8 cellular contexts compared by ENCODE assay signal in the genomic region with DNA sequence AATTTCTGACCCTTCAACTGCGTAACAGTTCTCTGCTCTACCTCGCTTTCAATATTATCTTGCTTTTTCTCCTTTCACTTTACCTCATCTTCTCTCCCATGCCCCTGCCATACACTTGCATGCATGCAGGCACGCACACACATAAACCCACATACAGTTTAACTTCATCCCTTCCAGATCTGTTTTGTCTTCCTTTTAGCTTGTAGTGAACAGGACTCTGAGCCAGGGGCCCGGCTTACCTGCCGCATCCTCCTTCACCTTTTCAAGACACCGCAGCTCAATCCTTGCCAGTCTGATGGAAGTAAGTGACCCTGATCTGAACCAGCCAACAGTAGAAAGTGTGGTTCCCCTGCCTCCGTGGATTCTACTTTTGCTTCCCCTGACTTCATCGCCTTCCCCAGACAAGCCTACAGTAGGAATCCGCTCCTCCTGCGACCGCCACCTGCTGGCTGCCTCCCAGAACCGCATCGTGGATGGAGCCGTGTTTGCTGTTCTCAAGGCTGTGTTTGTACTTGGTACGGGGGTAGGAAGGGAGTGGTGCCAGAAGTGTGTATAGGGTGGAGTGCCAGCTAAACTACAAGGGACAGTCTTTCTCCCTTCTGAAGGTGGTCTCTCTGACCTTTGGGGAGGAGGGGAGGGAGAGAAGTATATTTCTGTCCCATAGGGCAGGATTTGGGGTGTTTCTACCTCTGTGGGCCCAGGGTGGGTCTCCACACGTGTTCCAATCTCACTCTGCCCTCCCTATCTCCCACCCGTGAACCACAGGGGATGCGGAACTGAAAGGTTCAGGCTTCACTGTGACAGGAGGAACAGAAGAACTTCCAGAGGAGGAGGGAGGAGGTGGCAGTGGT. TPM values are rescaled to one million over a fixed set of nuclear protein-coding genes. Genes with fewer than 3 reads are reported as not detected.
DNase-seq lines count a peak whose midpoint lies in the region; ATAC-seq and TF ChIP-seq lines count a peak whose summit lies in the region.

No MANE protein-coding gene starts in this region.

- TF ChIP-seq RAD21 in liver (IDR thresholded peaks at IDR 0.05): peak; percentile 78 to 91

- H3K4me3 ChIP-seq in liver (ENCODE audit: low read depth in 1 of 3, low read length in 3 of 3): no peak overlapping the region

- peak; percentile 60 for TF ChIP-seq CTCF in CD4-positive, alpha-beta T cell (IDR thresholded peaks at IDR 0.05)
- TF ChIP-seq CTCF in GM20000 (IDR thresholded peaks at IDR 0.05; ENCODE audit: extremely low read depth, missing control alignments) (peak; percentile 58), liver (IDR thresholded peaks at IDR 0.05; ENCODE audit: low read depth, low read length, missing input control) (peak; percentile 69)

- H3K36me3 ChIP-seq in liver (ENCODE audit: control insufficient read depth in 4 of 4, insufficient read depth in 3 of 4, low read depth in 1 of 4, low read length in 3 of 4): peaks cover 5 to 73% (median 29%) of the 10 kb centered on the region in 4 donors

- no peak overlapping the region for H3K9ac ChIP-seq in liver (ENCODE audit: low read depth in 1 of 2, low read length in 2 of 2)

- no peaks in the 10 kb centered on the region for H3K27me3 ChIP-seq in CD4-positive, alpha-beta T cell (ENCODE audit: control insufficient read depth, insufficient read depth, low read length)
- no peaks in the 10 kb centered on the region for H3K27me3 ChIP-seq in liver (ENCODE audit: control insufficient read depth in 4 of 4, insufficient read depth in 4 of 4, low read length in 3 of 4)

- WGBS in liver: 37% methylated on average over 18 of the region's 18 CpGs

- CTCF ChIA-PET in CD4-positive, alpha-beta T cell (lab: Charles Lee): interaction anchor here (0.9 to 5.1 kb wide), 6 partner anchors 11 to 159 kb away, joined by 3 to 40 read pairs (median 7); partner anchors contain the start of genes FOXO4, IL2RG and MED12

- POLR2A ChIA-PET in CD4-positive, alpha-beta T cell (lab: Charles Lee): interaction anchor here (1.0 to 3.0 kb wide), 7 partner anchors 10 to 33 kb away, joined by 3 to 29 read pairs (median 8); partner anchors contain the start of genes FOXO4, IL2RG and MED12

- H3K4me1 Mint-ChIP-seq in CD4-positive, alpha-beta T cell (ENCODE audit: low read depth): peaks cover 18% of the 10 kb centered on the region
- H3K4me1 Mint-ChIP-seq in activated CD4-positive, alpha-beta T cell treated with anti-CD3 and anti-CD28 coated beads, Interleukin-2, amount 10 ng/mL, durations not matched to agents 24 days and 14 days: peaks cover 16% of the 10 kb centered on the region
- H3K4me1 Mint-ChIP-seq in central memory CD8-positive, alpha-beta T cell: peaks cover 19% of the 10 kb centered on the region

- no peaks in the 10 kb centered on the region for H3K27me3 Mint-ChIP-seq in CD4-positive, alpha-beta T cell
- no peaks in the 10 kb centered on the region for H3K27me3 Mint-ChIP-seq in activated CD4-positive, alpha-beta T cell treated with anti-CD3 and anti-CD28 coated beads, Interleukin-2, amount 10 ng/mL, durations not matched to agents 24 days and 14 days
- no peaks in the 10 kb centered on the region for H3K27me3 Mint-ChIP-seq in central memory CD8-positive, alpha-beta T cell

- peak; percentile 59 to 80 (median 72) for DNase-seq in CD4-positive, alpha-beta T cell
- DNase-seq in GM20000 (ENCODE audit: low spot score): peak; percentile 63
- peak; percentile 7 for DNase-seq in NCI-H2107 (lab: John Stamatoyannopoulos, UW)
- DNase-seq in activated CD4-positive, alpha-beta T cell treated with anti-CD3 and anti-CD28 coated beads, Interleukin-2, amount 10 ng/mL, durations not matched to agents 24 days and 14 days: peak; percentile 92
- peak; percentile 61 to 72 for DNase-seq in central memory CD8-positive, alpha-beta T cell (ENCODE audit: low spot score in 2 of 2)
- DNase-seq in stimulated activated CD8-positive, alpha-beta memory T cell treated with anti-CD3 and anti-CD28 coated beads, Interleukin-12 subunit alpha, Interleukin-12 subunit beta, amount 100 ng/mL, for 1 hour (ENCODE audit: low read depth): peak; percentile 57
- DNase-seq in cortex of kidney (lab: John Stamatoyannopoulos, UW): no peak

- no peak overlapping the region for H3K4me3 Mint-ChIP-seq in CD4-positive, alpha-beta T cell
- peak overlapping the region; percentile 59 for H3K4me3 Mint-ChIP-seq in activated CD4-positive, alpha-beta T cell treated with anti-CD3 and anti-CD28 coated beads, Interleukin-2, amount 10 ng/mL, durations not matched to agents 24 days and 14 days
- no peak overlapping the region for H3K4me3 Mint-ChIP-seq in central memory CD8-positive, alpha-beta T cell

- H3K27ac ChIP-seq in CD4-positive, alpha-beta T cell (ENCODE audit: low read depth, low read length): no peak overlapping the region
- no peak overlapping the region for H3K27ac ChIP-seq in liver (ENCODE audit: low read depth in 1 of 2, low read length in 2 of 2)

- H3K9me3 Mint-ChIP-seq in CD4-positive, alpha-beta T cell: no peaks in the 10 kb centered on the region
- H3K9me3 Mint-ChIP-seq in activated CD4-positive, alpha-beta T cell treated with anti-CD3 and anti-CD28 coated beads, Interleukin-2, amount 10 ng/mL, durations not matched to agents 24 days and 14 days: no peaks in the 10 kb centered on the region
- no peaks in the 10 kb centered on the region for H3K9me3 Mint-ChIP-seq in central memory CD8-positive, alpha-beta T cell

- peak overlapping the region; percentile 38 for H3K27ac Mint-ChIP-seq in CD4-positive, alpha-beta T cell
- H3K27ac Mint-ChIP-seq in activated CD4-positive, alpha-beta T cell treated with anti-CD3 and anti-CD28 coated beads, Interleukin-2, amount 10 ng/mL, durations not matched to agents 24 days and 14 days: peak overlapping the region; percentile 80
- peak overlapping the region; percentile 86 for H3K27ac Mint-ChIP-seq in central memory CD8-positive, alpha-beta T cell (ENCODE audit: low read depth)

- no peaks in the 10 kb centered on the region for H3K9me3 ChIP-seq in CD4-positive, alpha-beta T cell (ENCODE audit: control insufficient read depth, low read length)
- H3K9me3 ChIP-seq in liver (ENCODE audit: control insufficient read depth in 4 of 4, low read length in 3 of 4): no peaks in the 10 kb centered on the region

- ATAC-seq in CD4-positive, alpha-beta T cell (ENCODE audit: poor library complexity): peak; percentile 96
- ATAC-seq in central memory CD8-positive, alpha-beta T cell (replicated peaks; ENCODE audit: extremely low read depth, poor library complexity, severe bottlenecking): peak; percentile 94

- peaks cover 0 to 7% (median 0%) of the 10 kb centered on the region in 4 donors for H3K4me1 ChIP-seq in liver (ENCODE audit: control insufficient read depth in 4 of 4, insufficient read depth in 4 of 4, low read length in 3 of 4)

- intact Hi-C loops in CD4-positive, alpha-beta T cell (cut with DNase I, micrococcal nuclease): loop anchor here (1.0 to 2.0 kb wide), 2 partner anchors 31 to 158 kb away; no protein-coding TSS in a partner anchor
- intact Hi-C loops in activated CD4-positive, alpha-beta T cell treated with anti-CD3 and anti-CD28 coated beads, Interleukin-2, amount 10 ng/mL, durations not matched to agents 24 days and 14 days (cut with micrococcal nuclease): loop anchor here (1.0 kb wide), 2 partner anchors 31 to 61 kb away; partner anchors contain the start of gene SNX12

- H3K36me3 Mint-ChIP-seq in CD4-positive, alpha-beta T cell (ENCODE audit: low read depth): peaks cover 89% of the 10 kb centered on the region
- peaks cover 55% of the 10 kb centered on the region for H3K36me3 Mint-ChIP-seq in activated CD4-positive, alpha-beta T cell treated with anti-CD3 and anti-CD28 coated beads, Interleukin-2, amount 10 ng/mL, durations not matched to agents 24 days and 14 days (ENCODE audit: low read depth)
- peaks cover 43% of the 10 kb centered on the region for H3K36me3 Mint-ChIP-seq in central memory CD8-positive, alpha-beta T cell (ENCODE audit: insufficient read depth)

TF ChIP-seq in liver, 16 proteins besides CTCF, POLR2A, EP300 and RAD21 (continues in another document):
- TF ChIP-seq HNF4G (IDR thresholded peaks at IDR 0.05) (no peak), GABPA (IDR thresholded peaks at IDR 0.05 in 1 of 2, conservative IDR thresholded peaks at IDR 0.05 in 1 of 2) (no peak), JUND (IDR thresholded peaks at IDR 0.05) (no peak)

RNA-seq across cellular contexts. Expression of gene MED12, which starts 10.7 kb away (rescaled TPM):
- total RNA-seq in CD4-positive, alpha-beta T cell: 10 to 100 TPM; 44.5 to 55.3 TPM
- total RNA-seq in activated CD4-positive, alpha-beta T cell treated with anti-CD3 and anti-CD28 coated beads, Interleukin-2, amount 10 ng/mL, durations not matched to agents 24 days and 14 days: 61.0 and 65.9 TPM in 2 replicates
- total RNA-seq in liver: 10 to 100 TPM; 13.1 to 25.6 TPM
- polyA plus RNA-seq in liver: 1 to 10 TPM; 3.2 to 5.4 TPM

RNA-seq across cellular contexts. Expression of gene NLGN3, which starts 15.5 kb away (rescaled TPM):
- 1 to 10 TPM; 3.4 to 4.3 TPM for total RNA-seq in CD4-positive, alpha-beta T cell
- total RNA-seq in activated CD4-positive, alpha-beta T cell treated with anti-CD3 and anti-CD28 coated beads, Interleukin-2, amount 10 ng/mL, durations not matched to agents 24 days and 14 days: 1.0 and 1.1 TPM in 2 replicates
- under 1 TPM; 0.17 to 0.23 TPM for total RNA-seq in liver
- under 1 TPM; 0.11 to 0.13 TPM for polyA plus RNA-seq in liver

RNA-seq across cellular contexts. Expression of gene IL2RG, which starts 17.8 kb away (rescaled TPM):
- total RNA-seq in CD4-positive, alpha-beta T cell: 100 to 1,000 TPM; 213 to 225 TPM
- 337 and 348 TPM in 2 replicates for total RNA-seq in activated CD4-positive, alpha-beta T cell treated with anti-CD3 and anti-CD28 coated beads, Interleukin-2, amount 10 ng/mL, durations not matched to agents 24 days and 14 days
- 1 to 10 TPM; 2.2 to 3.0 TPM for total RNA-seq in liver
- polyA plus RNA-seq in liver: 1 to 10 TPM; 3.6 to 4.0 TPM

RNA-seq across cellular contexts. Expression of gene CXorf65, which starts 22.6 kb away (rescaled TPM):
- total RNA-seq in CD4-positive, alpha-beta T cell: 10 to 100 TPM; 71.9 to 82.3 TPM
- total RNA-seq in activated CD4-positive, alpha-beta T cell treated with anti-CD3 and anti-CD28 coated beads, Interleukin-2, amount 10 ng/mL, durations not matched to agents 24 days and 14 days: 17.9 and 24.9 TPM in 2 replicates
- not detected for total RNA-seq in liver
- not detected for polyA plus RNA-seq in liver

RNA-seq across cellular contexts. Expression of gene FOXO4, which starts 33.5 kb away (rescaled TPM):
- 10 to 100 TPM; 20.9 to 23.8 TPM for total RNA-seq in CD4-positive, alpha-beta T cell
- total RNA-seq in activated CD4-positive, alpha-beta T cell treated with anti-CD3 and anti-CD28 coated beads, Interleukin-2, amount 10 ng/mL, durations not matched to agents 24 days and 14 days: 9.4 and 9.8 TPM in 2 replicates
- total RNA-seq in liver: 10 to 100 TPM in 1 of 2 donors, 1 to 10 TPM in 1; 3.7 to 38.2 TPM
- 1 to 10 TPM in 1 of 2 donors, under 1 TPM in 1; 0.50 to 4.2 TPM for polyA plus RNA-seq in liver

Comparison
In these comparisons a context has a peak if more than half of its experiments do, and no peak if none do; other contexts are left out.
1. RNA of gene IL2RG, which starts 17.8 kb away (total RNA-seq): 337 to 348 TPM in activated CD4-positive, alpha-beta T cell treated with anti-CD3 and anti-CD28 coated beads, Interleukin-2, amount 10 ng/mL, durations not matched to agents 24 days and 14 days and 213 to 225 TPM in CD4-positive, alpha-beta T cell; 2.2 to 3.0 TPM in liver; every median in the first group is over 10 times any median in the second.
2. Peak in every context shown above with its lines, with median percentiles within 50 percentile points of each other: H3K27ac Mint-ChIP-seq and CTCF ChIP-seq.